ENCODE assay signal across 1 cellular context in genomic region chr5:172114875-172115422, GRCh38.
TF ChIP-seq lines count a peak whose summit lies in the region.

No MANE protein-coding gene starts in this region.

TF ChIP-seq in GM12878, 131 proteins besides CTCF, POLR2A, EP300 and RAD21 (continued from another document and continues in another):
- TF ChIP-seq ZBTB40 (IDR thresholded peaks at IDR 0.05; ENCODE audit: borderline replicate concordance) (peak; percentile 38; the same call in 1 of the 2 replicates), STAT3 (IDR thresholded peaks at IDR 0.05; ENCODE audit: low read depth, low read length) (no peak), NKRF (conservative IDR thresholded peaks at IDR 0.05) (no peak), SUPT20H (IDR thresholded peaks at IDR 0.05; ENCODE audit: borderline replicate concordance, control insufficient read depth, low read depth, low read length) (no peak), CHD4 (IDR thresholded peaks at IDR 0.05) (no peak), STAT1 (conservative IDR thresholded peaks at IDR 0.05) (no peak), SP1 (IDR thresholded peaks at IDR 0.05; ENCODE audit: low read depth, low read length) (peak; percentile 95), TCF12 (IDR thresholded peaks at IDR 0.05; ENCODE audit: low read depth, low read length) (0 out of 2 replicates have a peak, but pooled peaks have one; percentile 1), ATF2 (IDR thresholded peaks at IDR 0.05; ENCODE audit: low read length) (peak; percentile 63; the same call in 1 of the 2 replicates), CUX1 (IDR thresholded peaks at IDR 0.05; ENCODE audit: insufficient replicate concordance, low read depth, low read length) (no peak), SIX5 (IDR thresholded peaks at IDR 0.05; ENCODE audit: low read depth, low read length, severe bottlenecking) (no peak), USF2 (IDR thresholded peaks at IDR 0.05; ENCODE audit: borderline replicate concordance, low read depth, low read length) (peak; percentile 80), ATF7 (IDR thresholded peaks at IDR 0.05; ENCODE audit: low read depth) (peak; percentile 89), NR2F1 (conservative IDR thresholded peaks at IDR 0.05) (0 out of 2 replicates have a peak, but pooled peaks have one; percentile 14), PAX5 (IDR thresholded peaks at IDR 0.05; ENCODE audit: borderline replicate concordance, low read depth, low read length) (peak; percentile 63; the same call in 1 of the 2 replicates), PAX8 (IDR thresholded peaks at IDR 0.05) (no peak), ATF3 (IDR thresholded peaks at IDR 0.05; ENCODE audit: borderline replicate concordance, extremely low read depth, low read depth, low read length) (peak; percentile 65; the same call in 1 of the 2 replicates), IRF3 (IDR thresholded peaks at IDR 0.05) (peak; percentile 76), CBX5 (IDR thresholded peaks at IDR 0.05; ENCODE audit: low read depth) (peak; percentile 86), SMAD1 (IDR thresholded peaks at IDR 0.05; ENCODE audit: low read depth, partially characterized antibody) (peak; percentile 64), POU2F2 (IDR thresholded peaks at IDR 0.05; ENCODE audit: borderline replicate concordance, low read depth, low read length) (peak; percentile 73; the same call in 1 of the 3 replicates), TCF3 (IDR thresholded peaks at IDR 0.05; ENCODE audit: borderline replicate concordance, insufficient read depth, low read depth, low read length) (no peak), BMI1 (IDR thresholded peaks at IDR 0.05; ENCODE audit: borderline replicate concordance) (no peak), REST (IDR thresholded peaks at IDR 0.05; ENCODE audit: low read depth, low read length) (no peak), KAT2A (conservative IDR thresholded peaks at IDR 0.05; ENCODE audit: control insufficient read depth, low read depth, low read length) (no peak), ZZZ3 (IDR thresholded peaks at IDR 0.05; ENCODE audit: control insufficient read depth, insufficient read length, low read depth) (no peak), CHD2 (IDR thresholded peaks at IDR 0.05; ENCODE audit: borderline replicate concordance, low read depth, low read length) (0 out of 2 replicates have a peak, but pooled peaks have one; percentile 16), PRDM15 (CRISPR knock-in tag; IDR thresholded peaks at IDR 0.05) (peak; percentile 93), ZNF207 (IDR thresholded peaks at IDR 0.05; ENCODE audit: borderline replicate concordance) (no peak), ZNF24 (IDR thresholded peaks at IDR 0.05) (no peak), MAX (IDR thresholded peaks at IDR 0.05; ENCODE audit: low read depth, low read length) (0 out of 2 replicates have a peak, but pooled peaks have one; percentile 38)
